In genomic region chr4:102612824-102613366, GRCh38 we compare ENCODE assay signal across 9 cellular contexts.
DNase-seq lines count a peak whose midpoint lies in the region; ATAC-seq, FAIRE-seq and TF ChIP-seq lines count a peak whose summit lies in the region.
"Had no signal": no experiment of that assay in that cellular context is flagged by ENCODE, and none has a peak within 500 bp of the region (broad histone marks: within the 10 kb centered on the region; RNA-seq: fewer than 3 reads in every experiment).

No MANE protein-coding gene starts in this region.

- H3K79me2 ChIP-seq in mesendoderm (ENCODE audit: control insufficient read depth, insufficient read depth, low read length) = no peaks in the 10 kb centered on the region
- no peaks in the 10 kb centered on the region for H3K79me2 ChIP-seq in osteoblast (ENCODE audit: insufficient read depth, low read length)

- no peak for TF ChIP-seq CTCF in IMR-90 (conservative IDR thresholded peaks at IDR 0.05; ENCODE audit: low read depth, low read length)
- no peak for TF ChIP-seq CTCF in osteoblast (IDR thresholded peaks at IDR 0.05; ENCODE audit: extremely low read depth, low read depth, low read length)
- TF ChIP-seq CTCF in HFFc6 (IDR thresholded peaks at IDR 0.05) = no peak

- FAIRE-seq in HTR-8/SVneo (lab: Jason Lieb, UNC) = no peak

- H3K36me3 Mint-ChIP-seq in CD4-positive, alpha-beta memory T cell = peaks cover 82 to 89% of the 10 kb centered on the region in 2 donors
- peaks cover 72% of the 10 kb centered on the region for H3K36me3 Mint-ChIP-seq in activated naive CD4-positive, alpha-beta T cell treated with anti-CD3 and anti-CD28 coated beads, Interleukin-2, amount 50 U/mL, for 24 hours
- H3K36me3 Mint-ChIP-seq in HFFc6 (ENCODE audit: low read depth) = peaks cover 43% of the 10 kb centered on the region

- H3K56ac ChIP-seq in IMR-90 (ENCODE audit: extremely low read depth, insufficient read depth, low read length) (no peak overlapping the region), mesendoderm (ENCODE audit: low read length) (peak overlapping the region; percentile 30)

- H2BK5ac ChIP-seq in IMR-90 (ENCODE audit: low read depth, low read length, poor library complexity, severe bottlenecking) (no peak overlapping the region), mesendoderm (ENCODE audit: low read length) (peak overlapping the region; percentile 37)

- ATAC-seq in IMR-90 (ENCODE audit: low read depth) = no peak

- no peaks in the 10 kb centered on the region for H3K27me3 ChIP-seq in CD4-positive, alpha-beta memory T cell (ENCODE audit: insufficient read depth, low read length)
- H3K27me3 ChIP-seq in IMR-90 (ENCODE audit: control insufficient read depth, insufficient read depth, low read length) (no peaks in the 10 kb centered on the region), mesendoderm (ENCODE audit: insufficient read depth, low read length, poor library complexity) (no peaks in the 10 kb centered on the region), osteoblast (ENCODE audit: insufficient read depth, low read length) (no peaks in the 10 kb centered on the region)

- no peak overlapping the region for H3K23ac ChIP-seq in IMR-90 (ENCODE audit: low read depth, low read length)
- no peak overlapping the region for H3K23ac ChIP-seq in mesendoderm (ENCODE audit: low read length)

- no peak overlapping the region for H4K91ac ChIP-seq in IMR-90 (ENCODE audit: insufficient read depth, low read depth, low read length)

- H3K9me3 ChIP-seq in CD4-positive, alpha-beta memory T cell (ENCODE audit: control insufficient read depth in 1 of 2, low read length in 2 of 2) = no peaks in the 10 kb centered on the region
- H3K9me3 ChIP-seq in IMR-90 (ENCODE audit: control insufficient read depth, insufficient read depth, low read length) = no peaks in the 10 kb centered on the region
- no peaks in the 10 kb centered on the region for H3K9me3 ChIP-seq in osteoblast (ENCODE audit: low read depth, low read length)

- H2BK120ac ChIP-seq in IMR-90 (ENCODE audit: low read depth, low read length) = no peak overlapping the region
- no peak overlapping the region for H2BK120ac ChIP-seq in mesendoderm (ENCODE audit: low read depth, low read length)

- peaks cover 0 to 2% (median 0%) of the 10 kb centered on the region in 8 donors for H3K9me3 Mint-ChIP-seq in CD4-positive, alpha-beta memory T cell
- H3K9me3 Mint-ChIP-seq in activated naive CD4-positive, alpha-beta T cell treated with anti-CD3 and anti-CD28 coated beads, Interleukin-2, amount 50 U/mL, for 24 hours = no peaks in the 10 kb centered on the region
- no peaks in the 10 kb centered on the region for H3K9me3 Mint-ChIP-seq in HFFc6

- H4K5ac ChIP-seq in IMR-90 (ENCODE audit: low read depth, low read length) (no peak overlapping the region), mesendoderm (ENCODE audit: low read length) (no peak overlapping the region)

- no peak for TF ChIP-seq RAD21 in IMR-90 (IDR thresholded peaks at IDR 0.05; ENCODE audit: low read length)

- peak overlapping the region in 1 of 2 donors; percentile 48 for H3K4me3 ChIP-seq in CD4-positive, alpha-beta memory T cell (ENCODE audit: low read length in 2 of 2)
- H3K4me3 ChIP-seq in IMR-90 (ENCODE audit: insufficient read depth, low read depth, low read length) (no peak overlapping the region), mesendoderm (ENCODE audit: low read length) (no peak overlapping the region), osteoblast (ENCODE audit: insufficient read depth, low read length) (no peak overlapping the region)

- H3K18ac ChIP-seq in IMR-90 (ENCODE audit: low read depth, low read length) (no peak overlapping the region), mesendoderm (ENCODE audit: low read length) (no peak overlapping the region)

- TF ChIP-seq POLR2A in IMR-90 (IDR thresholded peaks at IDR 0.05; ENCODE audit: low read depth, low read length) = no peak

- peaks cover 53 to 90% (median 71%) of the 10 kb centered on the region in 4 donors for H3K4me1 Mint-ChIP-seq in CD4-positive, alpha-beta memory T cell
- peaks cover 83% of the 10 kb centered on the region for H3K4me1 Mint-ChIP-seq in activated naive CD4-positive, alpha-beta T cell treated with anti-CD3 and anti-CD28 coated beads, Interleukin-2, amount 50 U/mL, for 24 hours
- peaks cover 8% of the 10 kb centered on the region for H3K4me1 Mint-ChIP-seq in HFFc6 (ENCODE audit: low read depth)

- H3K14ac ChIP-seq in IMR-90 (replicated peaks; ENCODE audit: low read depth, low read length) = no peak overlapping the region

- H4K8ac ChIP-seq in IMR-90 (ENCODE audit: low read depth in 2 of 2, low read length in 2 of 2) (no peak overlapping the region), mesendoderm (ENCODE audit: low read depth, low read length) (no peak overlapping the region)

- H3K9ac ChIP-seq in IMR-90 (ENCODE audit: low read depth, low read length) (no peak overlapping the region), mesendoderm (ENCODE audit: low read length) (no peak overlapping the region)

- no peaks in the 10 kb centered on the region for H4K20me1 ChIP-seq in IMR-90 (ENCODE audit: insufficient read depth, low read length)
- no peaks in the 10 kb centered on the region for H4K20me1 ChIP-seq in osteoblast (ENCODE audit: insufficient read depth, low read length)

- H3K9me1 ChIP-seq in IMR-90 (ENCODE audit: insufficient read depth, low read length) = no peaks in the 10 kb centered on the region; the same call in 1 of the 2 replicates

- H2AFZ ChIP-seq in IMR-90 (replicated peaks; ENCODE audit: low read length, poor library complexity) (no peak overlapping the region), osteoblast (ENCODE audit: low read length) (no peak overlapping the region)

- H3K4me2 ChIP-seq in IMR-90 (ENCODE audit: low read depth, low read length) (no peak overlapping the region), mesendoderm (ENCODE audit: low read length) (no peak overlapping the region), osteoblast (ENCODE audit: insufficient read depth, low read length) (no peak overlapping the region)

- peaks cover 84% of the 10 kb centered on the region for H3K4me1 ChIP-seq in CD4-positive, alpha-beta memory T cell (ENCODE audit: insufficient read depth, low read length)
- H3K4me1 ChIP-seq in IMR-90 (ENCODE audit: control insufficient read depth, insufficient read depth, low read length) (no peaks in the 10 kb centered on the region), mesendoderm (ENCODE audit: control insufficient read depth, low read depth, low read length) (peaks cover 6% of the 10 kb centered on the region), osteoblast (ENCODE audit: insufficient read depth, low read length) (peaks cover 3% of the 10 kb centered on the region)

- H3K79me1 ChIP-seq in IMR-90 (ENCODE audit: low read depth in 1 of 2, low read length in 2 of 2) (no peaks in the 10 kb centered on the region), mesendoderm (ENCODE audit: low read length) (no peaks in the 10 kb centered on the region)

- DNase-seq in CD4-positive, alpha-beta memory T cell = peak; percentile 64 to 86 (median 71)
- DNase-seq in IMR-90 (no peak), mesendoderm (peak; percentile 64), HTR-8/SVneo (ENCODE audit: insufficient read length, low spot score) (no peak), osteoblast (ENCODE audit: insufficient read length, low spot score, missing footprints) (no peak), HFFc6 (no peak), NCI-H146 treated with DMSO at 0.1 percent for 48 hours (lab: John Stamatoyannopoulos, UW; ENCODE audit: unreplicated experiment) (no peak)
- DNase-seq: DMS 273 treated with DMSO at 0.1 percent for 48 hours had no signal

- H2BK20ac ChIP-seq in IMR-90 (ENCODE audit: low read depth, low read length) = no peak overlapping the region

- dilution Hi-C loops in IMR-90 (cut with HindIII; ENCODE audit: low sequenced_read_pairs, unreplicated experiment) = loop anchor here (25.0 kb wide), 1 partner anchor 399 kb away; the partner anchor contains the start of gene SLC9B1

- no CpG with 5 or more reads among the region's 11 CpGs for WGBS in IMR-90 (ENCODE audit: extremely low coverage in 2 of 2, insufficient read length in 1 of 2), 2 experiments
- no CpG with 5 or more reads among the region's 11 CpGs for WGBS in mesendoderm (ENCODE audit: extremely low coverage, insufficient coverage, low lambda C conversion rate)

- H3K4ac ChIP-seq in IMR-90 (ENCODE audit: low read depth, low read length) (no peak overlapping the region), mesendoderm (ENCODE audit: low read depth, low read length) (no peak overlapping the region)

- H3K27me3 Mint-ChIP-seq in CD4-positive, alpha-beta memory T cell = no peaks in the 10 kb centered on the region
- H3K27me3 Mint-ChIP-seq in activated naive CD4-positive, alpha-beta T cell treated with anti-CD3 and anti-CD28 coated beads, Interleukin-2, amount 50 U/mL, for 24 hours = no peaks in the 10 kb centered on the region
- H3K27me3 Mint-ChIP-seq in HFFc6 (ENCODE audit: insufficient read depth) = no peaks in the 10 kb centered on the region

- H3K27ac Mint-ChIP-seq in CD4-positive, alpha-beta memory T cell = peak overlapping the region; percentile 94 to 99 (median 98)
- peak overlapping the region; percentile 98 for H3K27ac Mint-ChIP-seq in activated naive CD4-positive, alpha-beta T cell treated with anti-CD3 and anti-CD28 coated beads, Interleukin-2, amount 50 U/mL, for 24 hours
- no peak overlapping the region; the same call in 1 of the 2 replicates for H3K27ac Mint-ChIP-seq in HFFc6

- POLR2A ChIA-PET in CD4-positive, alpha-beta memory T cell (lab: Charles Lee; ENCODE audit: partially characterized antibody) = interaction anchor here (0.5 to 8.5 kb wide), 22 partner anchors 10 to 1593 kb away, joined by 3 to 60 read pairs (median 6); partner anchors contain the start of genes BDH2, CISD2, MANBA and NFKB1
- POLR2A ChIA-PET in IMR-90 (lab: Charles Lee; ENCODE audit: unreplicated experiment) = no interaction called here

- H2AK5ac ChIP-seq in IMR-90 (ENCODE audit: low read depth, low read length) (no peak overlapping the region), mesendoderm (ENCODE audit: low read length) (no peak overlapping the region)

- BruUV-seq in IMR-90 (replicated peaks; lab: Mats Ljungman, UMichigan) = no TSS peak

- peaks cover 50% of the 10 kb centered on the region for H3K36me3 ChIP-seq in CD4-positive, alpha-beta memory T cell (ENCODE audit: insufficient read depth, low read length)
- H3K36me3 ChIP-seq in IMR-90 (ENCODE audit: control insufficient read depth, insufficient read depth, low read length) (peaks cover 45% of the 10 kb centered on the region), mesendoderm (ENCODE audit: control insufficient read depth, insufficient read depth, low read length) (no peaks in the 10 kb centered on the region), osteoblast (ENCODE audit: insufficient read depth, low read length) (peaks cover 67% of the 10 kb centered on the region)

- in situ Hi-C loops in IMR-90 (cut with MboI; ENCODE audit: low sequenced_read_pairs) = no loop called here

- H3K4me3 Mint-ChIP-seq in CD4-positive, alpha-beta memory T cell = peak overlapping the region; percentile 83 to 95 (median 91)
- H3K4me3 Mint-ChIP-seq in activated naive CD4-positive, alpha-beta T cell treated with anti-CD3 and anti-CD28 coated beads, Interleukin-2, amount 50 U/mL, for 24 hours = peak overlapping the region; percentile 84
- H3K4me3 Mint-ChIP-seq in HFFc6 = no peak overlapping the region

- intact Hi-C loops in CD4-positive, alpha-beta memory T cell (cut with micrococcal nuclease) = loop anchor here (1.0 to 5.0 kb wide), 5 partner anchors 15 to 214 kb away; partner anchors contain the start of genes NFKB1 and UBE2D3
- intact Hi-C loops in IMR-90 (cut with micrococcal nuclease) = no loop called here

- peak overlapping the region; percentile 85 for H3K27ac ChIP-seq in CD4-positive, alpha-beta memory T cell (ENCODE audit: low read depth, low read length)
- H3K27ac ChIP-seq in IMR-90 (ENCODE audit: insufficient read depth, low read length) (no peak overlapping the region), mesendoderm (ENCODE audit: low read depth, low read length) (no peak overlapping the region), osteoblast (ENCODE audit: low read depth, low read length) (no peak overlapping the region)

- CTCF ChIA-PET in CD4-positive, alpha-beta memory T cell (lab: Charles Lee; ENCODE audit: partially characterized antibody) = interaction anchor here (0.9 to 3.9 kb wide), 19 partner anchors 10 to 487 kb away, joined by 3 to 22 read pairs (median 4); partner anchors contain the start of gene BDH2
- CTCF ChIA-PET in IMR-90 (lab: Yijun Ruan, JAX) = no interaction called here

- H2BK15ac ChIP-seq in IMR-90 (ENCODE audit: low read depth, low read length) (no peak overlapping the region), mesendoderm (replicated peaks; ENCODE audit: low read depth) (no peak overlapping the region)

- peak overlapping the region; percentile 39 for H2AK9ac ChIP-seq in IMR-90 (replicated peaks; ENCODE audit: low read depth, low read length, poor library complexity)

Comparison
In these comparisons a context has a peak if more than half of its experiments do, and no peak if none do; other contexts are left out.
1. DNase-seq: peak in CD4-positive, alpha-beta memory T cell (5 of 5) and mesendoderm (single experiment); none in IMR-90 (single experiment), HTR-8/SVneo (single experiment), osteoblast (single experiment), HFFc6 (single experiment) and NCI-H146 treated with DMSO at 0.1 percent for 48 hours (single experiment).